ENCODE assay signal across 27 cellular contexts in genomic region chr1:245835386-245835785, GRCh38.
"Had no signal": no experiment of that assay in that cellular context is flagged by ENCODE, and none has a peak within 500 bp of the region (broad histone marks: within the 10 kb centered on the region; RNA-seq: fewer than 3 reads in every experiment).

No MANE protein-coding gene starts in this region.

- H3K4me1 Mint-ChIP-seq: activated CD4-positive, alpha-beta memory T cell treated with anti-CD3 and anti-CD28 coated beads, Interleukin-2, amount 10 ng/mL, durations not matched to agents 7 days and 5 days; activated CD4-positive, alpha-beta T cell treated with anti-CD3 and anti-CD28 coated beads, Interleukin-2, amount 10 ng/mL, durations not matched to agents 7 days and 5 days; activated T-helper 17 cell treated with anti-CD3 and anti-CD28 coated beads, Interleukin-2, amount 50 U/mL, for 72 hours had no signal

- ATAC-seq: activated T-helper 17 cell treated with anti-CD3 and anti-CD28 coated beads, Interleukin-2, amount 50 U/mL, for 72 hours; Panc1; Right ventricle myocardium inferior had no signal

- H3K4me3 Mint-ChIP-seq: activated CD4-positive, alpha-beta memory T cell treated with anti-CD3 and anti-CD28 coated beads, Interleukin-2, amount 10 ng/mL, durations not matched to agents 7 days and 5 days; activated CD4-positive, alpha-beta T cell treated with anti-CD3 and anti-CD28 coated beads, Interleukin-2, amount 10 ng/mL, durations not matched to agents 7 days and 5 days; activated naive CD4-positive, alpha-beta T cell treated with anti-CD3 and anti-CD28 coated beads for 36 hours; activated naive CD8-positive, alpha-beta T cell; activated T-helper 17 cell treated with anti-CD3 and anti-CD28 coated beads, Interleukin-2, amount 50 U/mL, for 72 hours had no signal

- H3K27ac ChIP-seq: VCaP had no signal

- DNase-seq: activated CD4-positive, alpha-beta memory T cell treated with anti-CD3 and anti-CD28 coated beads, Interleukin-2, amount 10 ng/mL, durations not matched to agents 7 days and 5 days; activated CD4-positive, alpha-beta T cell treated with anti-CD3 and anti-CD28 coated beads, Interleukin-2, amount 10 ng/mL, durations not matched to agents 7 days and 5 days; activated CD4-positive, CD25-positive, alpha-beta regulatory T cell; activated gamma-delta T cell; activated naive CD4-positive, alpha-beta T cell treated with anti-CD3 and anti-CD28 coated beads for 36 hours; activated T-cell treated with anti-CD3 and anti-CD28 coated beads for 4 hours; activated T-cell treated with anti-CD3 and anti-CD28 coated beads, Interleukin-2, amount 50 U/mL, for 48 hours; caudate nucleus; MG63; MV-4-11; NCI-H1092 treated with DMSO at 0.1 percent for 48 hours; NCI-H1417 treated with DMSO at 0.1 percent for 48 hours; NCI-H1694; NCI-H2029 treated with DMSO at 0.1 percent for 48 hours; NCI-H345; NCI-H510A treated with DMSO at 0.1 percent for 48 hours; NCI-H69; NK-92 treated with Interleukin-12 subunit alpha and Interleukin-12 subunit beta, amount 100 ng/mL, for 24 hours; OCI-M1; RPMI8226; SK-N-SH; T-helper 1 cell had no signal

- H3K27me3 ChIP-seq: MG63 had no signal

- H3K4me2 ChIP-seq: SK-N-SH had no signal

- H3K9me3 ChIP-seq: MG63, SK-N-SH had no signal

- H3K27ac Mint-ChIP-seq: activated CD4-positive, alpha-beta memory T cell treated with anti-CD3 and anti-CD28 coated beads, Interleukin-2, amount 10 ng/mL, durations not matched to agents 7 days and 5 days; activated CD4-positive, alpha-beta T cell treated with anti-CD3 and anti-CD28 coated beads, Interleukin-2, amount 10 ng/mL, durations not matched to agents 7 days and 5 days; activated naive CD4-positive, alpha-beta T cell treated with anti-CD3 and anti-CD28 coated beads for 36 hours; activated naive CD8-positive, alpha-beta T cell; activated T-helper 17 cell treated with anti-CD3 and anti-CD28 coated beads, Interleukin-2, amount 50 U/mL, for 72 hours had no signal

- H3K4me3 ChIP-seq: MG63 had no signal

- H3K27me3 Mint-ChIP-seq: activated CD4-positive, alpha-beta memory T cell treated with anti-CD3 and anti-CD28 coated beads, Interleukin-2, amount 10 ng/mL, durations not matched to agents 7 days and 5 days; activated CD4-positive, alpha-beta T cell treated with anti-CD3 and anti-CD28 coated beads, Interleukin-2, amount 10 ng/mL, durations not matched to agents 7 days and 5 days; activated naive CD8-positive, alpha-beta T cell; activated T-helper 17 cell treated with anti-CD3 and anti-CD28 coated beads, Interleukin-2, amount 50 U/mL, for 72 hours had no signal

- H3K36me3 ChIP-seq: MG63 had no signal

- H3K9me3 Mint-ChIP-seq: activated CD4-positive, alpha-beta memory T cell treated with anti-CD3 and anti-CD28 coated beads, Interleukin-2, amount 10 ng/mL, durations not matched to agents 7 days and 5 days; activated T-helper 17 cell treated with anti-CD3 and anti-CD28 coated beads, Interleukin-2, amount 50 U/mL, for 72 hours had no signal

- H3K9ac ChIP-seq: SK-N-SH had no signal
